ENCODE assay signal across 29 cellular contexts in genomic region chr7:34034728-34035127, GRCh38.
DNase-seq lines count a peak whose midpoint lies in the region; ATAC-seq, FAIRE-seq and TF ChIP-seq lines count a peak whose summit lies in the region.
"Had no signal": no experiment of that assay in that cellular context is flagged by ENCODE, and none has a peak within 500 bp of the region (broad histone marks: within the 10 kb centered on the region; RNA-seq: fewer than 3 reads in every experiment).

No MANE protein-coding gene starts in this region.

- H3K4me1 Mint-ChIP-seq in activated T-cell treated with anti-CD3 and anti-CD28 coated beads, Interleukin-2, amount 50 U/mL, for 72 hours (ENCODE audit: low read depth): no peaks in the 10 kb centered on the region
- no peaks in the 10 kb centered on the region for H3K4me1 Mint-ChIP-seq in activated T-cell treated with anti-CD3 and anti-CD28 coated beads, Interleukin-2, amount 50 U/mL, for 24 hours (ENCODE audit: low read depth)
- peaks cover 24% of the 10 kb centered on the region for H3K4me1 Mint-ChIP-seq in type B pancreatic cell (ENCODE audit: unreplicated experiment)

- no peaks in the 10 kb centered on the region for H3K36me3 ChIP-seq in bronchial epithelial cell (ENCODE audit: control insufficient read depth, insufficient read depth, low read length)
- H3K36me3 ChIP-seq: adrenal gland, BE2C, brain microvascular endothelial cell, pancreas, stomach, thyroid gland had no signal

- H3K4me3 Mint-ChIP-seq in activated T-cell treated with anti-CD3 and anti-CD28 coated beads, Interleukin-2, amount 50 U/mL, for 72 hours: no peak overlapping the region
- H3K4me3 Mint-ChIP-seq in activated T-cell treated with anti-CD3 and anti-CD28 coated beads, Interleukin-2, amount 50 U/mL, for 24 hours: no peak overlapping the region
- H3K4me3 Mint-ChIP-seq in type B pancreatic cell: peak overlapping the region; percentile 26
- H3K4me3 Mint-ChIP-seq: activated T-cell treated with anti-CD3 and anti-CD28 coated beads, Interleukin-2, amount 50 U/mL, for 4 hours; H9; nephron progenitor cell had no signal

- H3K36me3 Mint-ChIP-seq in activated T-cell treated with anti-CD3 and anti-CD28 coated beads, Interleukin-2, amount 50 U/mL, for 72 hours (ENCODE audit: insufficient read depth in 2 of 2): no peaks in the 10 kb centered on the region
- H3K36me3 Mint-ChIP-seq in activated T-cell treated with anti-CD3 and anti-CD28 coated beads, Interleukin-2, amount 50 U/mL, for 24 hours (ENCODE audit: low read depth): no peaks in the 10 kb centered on the region
- peaks cover 4% of the 10 kb centered on the region for H3K36me3 Mint-ChIP-seq in type B pancreatic cell

- ATAC-seq in activated T-cell treated with anti-CD3 and anti-CD28 coated beads, Interleukin-2, amount 50 U/mL, for 72 hours (replicated peaks in 1 of 2): no peak
- no peak for ATAC-seq in omental fat pad (ENCODE audit: low FRiP score)
- ATAC-seq: activated T-cell treated with anti-CD3 and anti-CD28 coated beads, Interleukin-2, amount 50 U/mL, for 4 hours; K562; pancreas had no signal

- FAIRE-seq in bronchial epithelial cell (lab: Jason Lieb, UNC): no peak
- FAIRE-seq: K562, pancreas had no signal

- DNase-seq in activated T-cell treated with anti-CD3 and anti-CD28 coated beads, Interleukin-2, amount 50 U/mL, for 72 hours: no peak
- DNase-seq in activated T-cell treated with anti-CD3 and anti-CD28 coated beads, Interleukin-2, amount 50 U/mL, for 24 hours: no peak
- peak; percentile 84 for DNase-seq in NCI-H2171 (lab: John Stamatoyannopoulos, UW)
- DNase-seq in bronchial epithelial cell (ENCODE audit: low read depth): peak; percentile 76
- no peak for DNase-seq in type B pancreatic cell (ENCODE audit: extremely low spot score, unreplicated experiment)
- no peak for DNase-seq in omental fat pad (ENCODE audit: low spot score)
- no peak for DNase-seq in SKM-1 treated with dmso at 0.1 percent for 144 hours (lab: John Stamatoyannopoulos, UW; ENCODE audit: unreplicated experiment)
- DNase-seq in DMS53 treated with DMSO at 0.1 percent for 48 hours (lab: John Stamatoyannopoulos, UW; ENCODE audit: unreplicated experiment): no peak
- DNase-seq: ACHN; activated CD4-positive, alpha-beta T cell treated with anti-CD3 and anti-CD28 coated beads for 4 hours; activated naive CD4-positive, alpha-beta T cell; activated T-cell treated with anti-CD3 and anti-CD28 coated beads, Interleukin-2, amount 50 U/mL, for 4 hours; adrenal gland; BE2C; brain microvascular endothelial cell; DMS79; GDM1; H9; islet precursor cell; NCI-H82; nephron progenitor cell; pancreas; retina; SK-N-SH; stimulated activated CD4-positive, alpha-beta T cell treated with anti-CD3 and anti-CD28 coated beads, Interleukin-1b, Interleukin-23, amount 100 ng/mL, for 48 hours; stomach; thyroid gland had no signal

- no peaks in the 10 kb centered on the region for H3K27me3 ChIP-seq in bronchial epithelial cell (ENCODE audit: control insufficient read depth, insufficient read depth, low read length)
- H3K27me3 ChIP-seq: adrenal gland, BE2C, brain microvascular endothelial cell, pancreas, stomach, thyroid gland had no signal

- TF ChIP-seq CTCF in bronchial epithelial cell (IDR thresholded peaks at IDR 0.05; ENCODE audit: insufficient read depth, low read length, severe bottlenecking) (no peak), type B pancreatic cell (conservative IDR thresholded peaks at IDR 0.05) (no peak), omental fat pad (IDR thresholded peaks at IDR 0.05) (no peak)

- H3K27me3 Mint-ChIP-seq in activated T-cell treated with anti-CD3 and anti-CD28 coated beads, Interleukin-2, amount 50 U/mL, for 72 hours (ENCODE audit: low read depth): no peaks in the 10 kb centered on the region
- H3K27me3 Mint-ChIP-seq in activated T-cell treated with anti-CD3 and anti-CD28 coated beads, Interleukin-2, amount 50 U/mL, for 24 hours: peaks cover 2% of the 10 kb centered on the region
- peaks cover under 1% of the 10 kb centered on the region for H3K27me3 Mint-ChIP-seq in type B pancreatic cell

- peak overlapping the region; percentile 70 for H3K27ac Mint-ChIP-seq in activated T-cell treated with anti-CD3 and anti-CD28 coated beads, Interleukin-2, amount 50 U/mL, for 72 hours
- no peak overlapping the region for H3K27ac Mint-ChIP-seq in activated T-cell treated with anti-CD3 and anti-CD28 coated beads, Interleukin-2, amount 50 U/mL, for 24 hours
- H3K27ac Mint-ChIP-seq in type B pancreatic cell: no peak overlapping the region
- H3K27ac Mint-ChIP-seq: nephron progenitor cell had no signal

- H3K4me3 ChIP-seq in bronchial epithelial cell (ENCODE audit: low read depth, low read length): no peak overlapping the region
- H3K4me3 ChIP-seq: adrenal gland, K562, pancreas, smooth muscle cell, stomach, thyroid gland had no signal

- H3K9me3 Mint-ChIP-seq in activated T-cell treated with anti-CD3 and anti-CD28 coated beads, Interleukin-2, amount 50 U/mL, for 72 hours: peaks cover 0 to 3% of the 10 kb centered on the region in 2 donors
- peaks cover 4% of the 10 kb centered on the region for H3K9me3 Mint-ChIP-seq in activated T-cell treated with anti-CD3 and anti-CD28 coated beads, Interleukin-2, amount 50 U/mL, for 24 hours
- H3K9me3 Mint-ChIP-seq in type B pancreatic cell: peaks cover 4% of the 10 kb centered on the region
- H3K9me3 Mint-ChIP-seq: H9, nephron progenitor cell had no signal

Comparison
In these comparisons a context has a peak if more than half of its experiments do, and no peak if none do; other contexts are left out.
1. DNase-seq: peak in NCI-H2171 (single experiment) and bronchial epithelial cell (single experiment); none in activated T-cell treated with anti-CD3 and anti-CD28 coated beads, Interleukin-2, amount 50 U/mL, for 72 hours (0 of 2), activated T-cell treated with anti-CD3 and anti-CD28 coated beads, Interleukin-2, amount 50 U/mL, for 24 hours (single experiment), type B pancreatic cell (single experiment), omental fat pad (single experiment), SKM-1 treated with dmso at 0.1 percent for 144 hours (single experiment) and DMS53 treated with DMSO at 0.1 percent for 48 hours (single experiment).